In the genomic region with DNA sequence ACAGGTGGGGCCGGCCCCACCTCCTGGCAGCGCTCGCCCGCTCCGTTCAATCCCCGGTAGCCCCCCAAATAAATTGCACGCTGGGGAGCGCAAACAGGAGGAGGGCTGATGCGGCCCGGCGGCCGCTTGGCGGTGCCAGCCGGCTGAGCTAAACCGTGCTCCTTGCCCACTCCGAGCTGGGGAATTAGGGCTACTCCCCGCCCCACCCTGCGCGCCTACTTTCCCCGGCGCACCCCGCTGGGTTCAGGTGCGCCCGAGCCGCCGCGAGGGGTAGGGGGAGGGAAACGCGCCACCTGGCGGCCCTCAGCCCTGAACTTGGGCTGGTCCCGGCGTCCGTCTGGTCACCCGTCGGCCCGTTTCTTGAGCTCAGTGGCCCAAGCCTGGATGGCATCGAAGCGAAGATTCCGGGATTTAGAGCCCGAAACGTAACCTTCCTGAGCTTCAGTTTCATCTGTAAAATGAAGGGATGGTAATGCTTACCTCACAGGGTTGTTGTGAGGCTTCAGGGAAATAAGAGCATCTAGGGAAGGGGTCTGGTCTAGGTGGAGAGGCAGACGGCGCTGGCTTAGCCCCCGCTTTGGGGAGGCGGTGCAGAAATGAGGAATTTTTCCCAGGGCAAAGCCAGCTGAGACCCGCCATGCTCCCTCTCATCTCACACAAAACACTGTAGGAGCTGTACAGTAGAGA, we compare ENCODE assay signal across 8 cellular contexts. TPM values are rescaled to one million over a fixed set of nuclear protein-coding genes. Genes with fewer than 3 reads are reported as not detected.
DNase-seq lines count a peak whose midpoint lies in the region; ATAC-seq and TF ChIP-seq lines count a peak whose summit lies in the region.

No MANE protein-coding gene starts in this region.

- no peaks in the 10 kb centered on the region for H3K9me3 ChIP-seq in mucosa of rectum (ENCODE audit: control insufficient read depth in 2 of 2, low read length in 2 of 2)

- CTCF ChIA-PET in activated CD8-positive, alpha-beta memory T cell treated with anti-CD3 and anti-CD28 coated beads, Interleukin-2, amount 10 ng/mL, durations not matched to agents 7 days and 5 days (lab: Charles Lee) = interaction anchor here (0.7 to 4.1 kb wide), 41 partner anchors 9 to 436 kb away, joined by 3 to 33 read pairs (median 5); a partner anchor contains a TSS

- peak; percentile 70 for TF ChIP-seq CTCF in epithelial cell of esophagus (IDR thresholded peaks at IDR 0.05; ENCODE audit: insufficient read depth, low read depth, low read length, missing control alignments)

- H3K4me3 ChIP-seq in epithelial cell of esophagus (ENCODE audit: low read length) (peak overlapping the region; percentile 61), mucosa of rectum (ENCODE audit: low read length in 2 of 2) (peak overlapping the region; percentile 78 to 89)

- H3K27me3 Mint-ChIP-seq in activated CD8-positive, alpha-beta memory T cell treated with anti-CD3 and anti-CD28 coated beads, Interleukin-2, amount 10 ng/mL, durations not matched to agents 7 days and 5 days = peaks cover 68% of the 10 kb centered on the region

- H3K4me1 Mint-ChIP-seq in activated CD8-positive, alpha-beta memory T cell treated with anti-CD3 and anti-CD28 coated beads, Interleukin-2, amount 10 ng/mL, durations not matched to agents 7 days and 5 days = peaks cover 7% of the 10 kb centered on the region

- H3K27me3 ChIP-seq in mucosa of rectum (ENCODE audit: control insufficient read depth in 2 of 2, insufficient read depth in 2 of 2, low read length in 2 of 2) = peaks cover 3 to 7% of the 10 kb centered on the region in 2 donors

- H3K27ac ChIP-seq in mucosa of rectum (ENCODE audit: low read depth in 2 of 2, low read length in 2 of 2) = peak overlapping the region; percentile 80 to 90

- ATAC-seq in HG03095 (IDR thresholded peaks at IDR 0.05; ENCODE audit: unreplicated experiment) = peak; percentile 78
- peak; percentile 78 for ATAC-seq in activated CD8-positive, alpha-beta memory T cell treated with anti-CD3 and anti-CD28 coated beads, Interleukin-2, amount 10 ng/mL, durations not matched to agents 7 days and 5 days

- H3K4me1 ChIP-seq in mucosa of rectum (ENCODE audit: control insufficient read depth in 2 of 2, insufficient read depth in 2 of 2, low read length in 2 of 2) = peaks cover 11 to 12% of the 10 kb centered on the region in 2 donors

- H3K27ac Mint-ChIP-seq in activated CD8-positive, alpha-beta memory T cell treated with anti-CD3 and anti-CD28 coated beads, Interleukin-2, amount 10 ng/mL, durations not matched to agents 7 days and 5 days = no peak overlapping the region

- H3K36me3 ChIP-seq in mucosa of rectum (ENCODE audit: control insufficient read depth in 2 of 2, insufficient read depth in 2 of 2, low read length in 2 of 2) = no peaks in the 10 kb centered on the region

- peak overlapping the region; percentile 52 to 87 for H3K9ac ChIP-seq in mucosa of rectum (ENCODE audit: low read depth in 1 of 2, low read length in 2 of 2)

- DNase-seq in NCI-H2081 (lab: John Stamatoyannopoulos, UW) (peak; percentile 81 to 88), NCI-H2081 treated with DMSO at 0.1 percent for 48 hours (lab: John Stamatoyannopoulos, UW) (no peak), NCI-H526 treated with DMSO at 0.1 percent for 48 hours (lab: John Stamatoyannopoulos, UW) (peak; percentile 94), epithelial cell of esophagus (ENCODE audit: low read depth) (peak; percentile 84)
- DNase-seq in activated CD8-positive, alpha-beta memory T cell treated with anti-CD3 and anti-CD28 coated beads, Interleukin-2, amount 10 ng/mL, durations not matched to agents 7 days and 5 days = peak; percentile 68
- DNase-seq in stimulated activated CD8-positive, alpha-beta memory T cell treated with anti-CD3 and anti-CD28 coated beads, Interleukin-7, amount 100 ng/mL, for 24 hours (ENCODE audit: low read depth) = peak; percentile 21

- H3K9me3 Mint-ChIP-seq in activated CD8-positive, alpha-beta memory T cell treated with anti-CD3 and anti-CD28 coated beads, Interleukin-2, amount 10 ng/mL, durations not matched to agents 7 days and 5 days (ENCODE audit: low read depth) = no peaks in the 10 kb centered on the region

- H3K36me3 Mint-ChIP-seq in activated CD8-positive, alpha-beta memory T cell treated with anti-CD3 and anti-CD28 coated beads, Interleukin-2, amount 10 ng/mL, durations not matched to agents 7 days and 5 days = no peaks in the 10 kb centered on the region

- H3K4me3 Mint-ChIP-seq in activated CD8-positive, alpha-beta memory T cell treated with anti-CD3 and anti-CD28 coated beads, Interleukin-2, amount 10 ng/mL, durations not matched to agents 7 days and 5 days = peak overlapping the region; percentile 58

RNA-seq across cellular contexts. Expression of a gene that starts 0.5 kb away (rescaled TPM):
- total RNA-seq in activated CD8-positive, alpha-beta memory T cell treated with anti-CD3 and anti-CD28 coated beads, Interleukin-2, amount 10 ng/mL, durations not matched to agents 7 days and 5 days = under 1 TPM; 0.12 to 0.26 TPM

RNA-seq across cellular contexts. Expression of a gene that starts 19.0 kb away (rescaled TPM):
- 10 to 100 TPM; 16.8 to 21.2 TPM for total RNA-seq in activated CD8-positive, alpha-beta memory T cell treated with anti-CD3 and anti-CD28 coated beads, Interleukin-2, amount 10 ng/mL, durations not matched to agents 7 days and 5 days

RNA-seq across cellular contexts. Expression of a gene that starts 52.7 kb away (rescaled TPM):
- 1 to 10 TPM; 2.9 to 7.0 TPM for total RNA-seq in activated CD8-positive, alpha-beta memory T cell treated with anti-CD3 and anti-CD28 coated beads, Interleukin-2, amount 10 ng/mL, durations not matched to agents 7 days and 5 days
